23 cellular contexts compared by ENCODE assay signal in genomic region chr10:131700506-131700905, GRCh38.
"Had no signal": no experiment of that assay in that cellular context is flagged by ENCODE, and none has a peak within 500 bp of the region (broad histone marks: within the 10 kb centered on the region; RNA-seq: fewer than 3 reads in every experiment).

No MANE protein-coding gene starts in this region.

- H3K4me1 ChIP-seq: left ventricle myocardium inferior, sigmoid colon had no signal

- ATAC-seq: activated CD4-positive, alpha-beta T cell treated with anti-CD3 and anti-CD28 coated beads for 36 hours; esophagus mucosa; naive thymus-derived CD8-positive, alpha-beta T cell had no signal

- H3K4me3 Mint-ChIP-seq: activated B cell treated with CpG ODN at 0.5 μM for 24 hours; activated CD4-positive, alpha-beta T cell treated with anti-CD3 and anti-CD28 coated beads for 36 hours; activated naive CD4-positive, alpha-beta T cell treated with anti-CD3 and anti-CD28 coated beads, Interleukin-2, amount 50 U/mL, for 24 hours; brain; mesothelial cell of epicardium; naive thymus-derived CD8-positive, alpha-beta T cell; T-helper 1 cell treated with Interleukin-12 subunit alpha and Interleukin-12 subunit beta and Interleukin-4 antibody, amounts not matched to agents 30 μg/mL and 1 μg/mL, for 36 hours had no signal

- H3K36me3 Mint-ChIP-seq: activated naive CD4-positive, alpha-beta T cell treated with anti-CD3 and anti-CD28 coated beads, Interleukin-2, amount 50 U/mL, for 24 hours; brain; mesothelial cell of epicardium; naive thymus-derived CD8-positive, alpha-beta T cell had no signal

- H3K4me1 Mint-ChIP-seq: activated B cell treated with CpG ODN at 0.5 μM for 24 hours; activated CD4-positive, alpha-beta T cell treated with anti-CD3 and anti-CD28 coated beads for 36 hours; activated naive CD4-positive, alpha-beta T cell treated with anti-CD3 and anti-CD28 coated beads, Interleukin-2, amount 50 U/mL, for 24 hours; brain; naive thymus-derived CD8-positive, alpha-beta T cell had no signal

- H3K36me3 ChIP-seq: left ventricle myocardium inferior, ovary, sigmoid colon, thoracic aorta had no signal

- H3K9me3 ChIP-seq: left ventricle myocardium inferior, ovary, sigmoid colon, thoracic aorta had no signal

- H3K27ac ChIP-seq: left ventricle myocardium inferior, ovary, sigmoid colon, thoracic aorta had no signal

- H3K27ac Mint-ChIP-seq: activated B cell treated with CpG ODN at 0.5 μM for 24 hours; activated CD4-positive, alpha-beta T cell treated with anti-CD3 and anti-CD28 coated beads for 36 hours; activated naive CD4-positive, alpha-beta T cell treated with anti-CD3 and anti-CD28 coated beads, Interleukin-2, amount 50 U/mL, for 24 hours; brain; mesothelial cell of epicardium; naive thymus-derived CD8-positive, alpha-beta T cell; T-helper 1 cell treated with Interleukin-12 subunit alpha and Interleukin-12 subunit beta and Interleukin-4 antibody, amounts not matched to agents 30 μg/mL and 1 μg/mL, for 36 hours had no signal

- H3K4me3 ChIP-seq: left ventricle myocardium inferior, ovary, sigmoid colon, smooth muscle cell, thoracic aorta had no signal

- DNase-seq: activated B cell treated with CpG ODN at 0.5 μM for 24 hours; activated CD4-positive, alpha-beta T cell treated with anti-CD3 and anti-CD28 coated beads for 36 hours; activated CD4-positive, alpha-beta T cell treated with anti-CD3 and anti-CD28 coated beads, Interleukin-2, amount 50 U/mL, for 4 hours; activated gamma-delta T cell treated with Interleukin-2 at 50 U/mL for 16 hours; activated T-cell treated with anti-CD3 and anti-CD28 coated beads, Interleukin-2, amount 50 U/mL, for 1 hour; anterior cingulate cortex; dermis blood vessel endothelial cell; effector memory CD4-positive, alpha-beta T cell; foreskin melanocyte; left ventricle myocardium inferior; ovary; sigmoid colon; stimulated activated CD4-positive, alpha-beta T cell treated with anti-CD3 and anti-CD28 coated beads, Interleukin-2, amount 100 ng/mL, for 48 hours; stimulated activated naive CD4-positive, alpha-beta T cell treated with Interleukin-2 at 50 U/mL for 16 hours; T1000 had no signal

- H3K9me3 Mint-ChIP-seq: activated B cell treated with CpG ODN at 0.5 μM for 24 hours; activated naive CD4-positive, alpha-beta T cell treated with anti-CD3 and anti-CD28 coated beads, Interleukin-2, amount 50 U/mL, for 24 hours; mesothelial cell of epicardium had no signal

- H3K27me3 ChIP-seq: ovary had no signal

- H3K27me3 Mint-ChIP-seq: brain had no signal
